In the genomic region with DNA sequence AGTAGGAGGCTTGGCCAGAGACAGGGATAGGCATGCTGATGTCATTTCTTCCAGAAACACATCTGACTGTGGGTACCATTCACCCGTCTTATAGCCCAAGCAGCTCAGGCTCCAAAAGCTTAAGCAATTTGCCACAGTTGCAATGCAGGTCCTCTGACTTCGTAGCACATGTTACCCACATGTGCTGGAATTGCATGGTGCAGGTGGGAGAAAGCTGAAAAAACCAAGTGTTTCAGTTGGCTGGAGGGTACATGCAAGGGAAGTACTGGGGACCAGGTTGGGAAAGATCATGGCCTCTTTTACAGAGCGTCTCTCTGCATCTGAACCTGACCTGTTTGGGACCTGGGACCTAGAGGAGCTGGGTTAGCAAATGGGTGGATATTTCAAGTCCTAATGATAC, we compare ENCODE assay signal across 18 cellular contexts.
"Had no signal": no experiment of that assay in that cellular context is flagged by ENCODE, and none has a peak within 500 bp of the region (broad histone marks: within the 10 kb centered on the region; RNA-seq: fewer than 3 reads in every experiment).

No MANE protein-coding gene starts in this region.

- H3K27me3 Mint-ChIP-seq: activated naive CD8-positive, alpha-beta T cell treated with anti-CD3 and anti-CD28 coated beads, Interleukin-2, amount 50 U/mL, for 24 hours had no signal

- DNase-seq: activated CD4-positive, alpha-beta T cell treated with anti-CD3 and anti-CD28 coated beads, Interleukin-2, amount 50 U/mL, for 1 hour; activated CD8-positive, alpha-beta memory T cell treated with anti-CD3 and anti-CD28 coated beads for 24 hours; activated naive CD8-positive, alpha-beta T cell treated with anti-CD3 and anti-CD28 coated beads, Interleukin-2, amount 50 U/mL, for 24 hours; aorta; dermis blood vessel endothelial cell; erythroblast; gastrocnemius medialis; heart left ventricle; left colon; lower lobe of right lung; midbrain; stimulated activated CD4-positive, alpha-beta T cell treated with anti-CD3 and anti-CD28 coated beads, Interleukin-4, amount 100 ng/mL, for 24 hours; stimulated activated naive CD8-positive, alpha-beta T cell treated with anti-CD3 and anti-CD28 coated beads, Interleukin-15, Interleukin-2, amounts not matched to agents 100 U/mL and 50 U/mL, for 24 hours; transverse colon had no signal

- ATAC-seq: activated CD4-positive, CD25-positive, alpha-beta regulatory T cell treated with anti-CD3 and anti-CD28 coated beads, Interleukin-2, amount 50 U/mL, for 24 hours; activated naive CD8-positive, alpha-beta T cell treated with anti-CD3 and anti-CD28 coated beads, Interleukin-2, amount 50 U/mL, for 24 hours; gastrocnemius medialis; left colon; lower lobe of right lung; stimulated activated naive CD8-positive, alpha-beta T cell treated with anti-CD3 and anti-CD28 coated beads, Interleukin-15, Interleukin-2, amounts not matched to agents 100 U/mL and 50 U/mL, for 24 hours had no signal

- H3K27me3 ChIP-seq: breast epithelium, gastrocnemius medialis, heart left ventricle, neutrophil, transverse colon, vagina had no signal

- H3K9me3 Mint-ChIP-seq: activated naive CD8-positive, alpha-beta T cell treated with anti-CD3 and anti-CD28 coated beads, Interleukin-2, amount 50 U/mL, for 24 hours had no signal

- H3K27ac ChIP-seq: breast epithelium, gastrocnemius medialis, heart left ventricle, lower lobe of right lung, neutrophil, transverse colon, vagina had no signal

- H3K27ac Mint-ChIP-seq: activated naive CD8-positive, alpha-beta T cell treated with anti-CD3 and anti-CD28 coated beads, Interleukin-2, amount 50 U/mL, for 24 hours had no signal

- H3K9me3 ChIP-seq: breast epithelium, gastrocnemius medialis, heart left ventricle, lower lobe of right lung, neutrophil, transverse colon, vagina had no signal

- H3K4me3 ChIP-seq: breast epithelium, gastrocnemius medialis, heart left ventricle, lower lobe of right lung, transverse colon, vagina had no signal

- H3K36me3 ChIP-seq: breast epithelium, gastrocnemius medialis, heart left ventricle, lower lobe of right lung, neutrophil, transverse colon, vagina had no signal

- H3K4me1 ChIP-seq: gastrocnemius medialis had no signal

- H3K4me3 Mint-ChIP-seq: activated naive CD8-positive, alpha-beta T cell treated with anti-CD3 and anti-CD28 coated beads, Interleukin-2, amount 50 U/mL, for 24 hours had no signal
